21 cellular contexts compared by ENCODE assay signal in the genomic region with DNA sequence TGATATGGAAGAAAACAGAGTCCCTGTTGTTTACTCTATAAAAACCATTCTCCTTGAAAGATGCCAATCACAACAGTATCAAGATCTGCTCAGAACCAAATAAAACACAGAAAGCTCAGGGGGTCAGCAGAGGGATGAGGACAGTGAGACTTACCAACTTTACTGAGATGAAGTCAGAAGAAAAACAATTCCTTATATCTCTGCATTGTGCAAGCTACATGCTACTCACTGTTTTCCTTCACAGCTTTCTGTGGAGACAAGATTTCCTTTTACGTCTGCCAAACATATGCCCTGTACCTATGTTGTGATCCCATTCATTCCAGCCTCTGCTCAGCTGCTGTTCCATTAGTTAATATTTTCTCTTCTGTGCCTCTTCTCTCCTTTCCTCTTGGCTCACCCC.
DNase-seq lines count a peak whose midpoint lies in the region; ATAC-seq and TF ChIP-seq lines count a peak whose summit lies in the region.
"Had no signal": no experiment of that assay in that cellular context is flagged by ENCODE, and none has a peak within 500 bp of the region (broad histone marks: within the 10 kb centered on the region; RNA-seq: fewer than 3 reads in every experiment).

No MANE protein-coding gene starts in this region.

- H3K27me3 ChIP-seq in adipocyte (replicated peaks; ENCODE audit: control insufficient read depth, insufficient read depth, low read length) (no peaks in the 10 kb centered on the region), colonic mucosa (no peaks in the 10 kb centered on the region)
- H3K27me3 ChIP-seq: BE2C, hepatocyte had no signal

- H3K4me3 ChIP-seq in adipocyte (ENCODE audit: low read length), result no peak overlapping the region
- H3K4me3 ChIP-seq in colonic mucosa, result no peak overlapping the region
- H3K4me3 ChIP-seq in lower leg skin (ENCODE audit: low read depth, poor library complexity, severe bottlenecking), result no peak overlapping the region
- H3K4me3 ChIP-seq: hepatocyte had no signal

- no peak for ATAC-seq in HG02973 (IDR thresholded peaks at IDR 0.05; ENCODE audit: unreplicated experiment)
- ATAC-seq: stimulated activated naive CD8-positive, alpha-beta T cell treated with anti-CD3 and anti-CD28 coated beads, Interleukin-15, Interleukin-2, amounts not matched to agents 100 U/mL and 50 U/mL, for 24 hours had no signal

- peaks cover 63% of the 10 kb centered on the region for H3K4me1 Mint-ChIP-seq in nephron

- H3K4me1 ChIP-seq in adipocyte (ENCODE audit: control insufficient read depth, insufficient read depth, low read length) (peaks cover 40% of the 10 kb centered on the region), colonic mucosa (no peaks in the 10 kb centered on the region)

- H3K9me3 Mint-ChIP-seq in nephron, result no peaks in the 10 kb centered on the region
- H3K9me3 Mint-ChIP-seq: activated naive CD4-positive, alpha-beta T cell treated with anti-CD3 and anti-CD28 coated beads for 36 hours had no signal

- TF ChIP-seq POLR2A in lower leg skin (IDR thresholded peaks at IDR 0.05), result no peak

- H3K36me3 ChIP-seq in adipocyte (ENCODE audit: control insufficient read depth, insufficient read depth, low read length, severe bottlenecking) (no peaks in the 10 kb centered on the region), colonic mucosa (no peaks in the 10 kb centered on the region)

- intact Hi-C loops in colonic mucosa (cut with DNase I), result no loop called here
- intact Hi-C loops in lower leg skin (cut with DNase I; ENCODE audit: low total_unique reads), result no loop called here

- DNase-seq in adipocyte (ENCODE audit: low read depth) (peak; percentile 28), colonic mucosa (no peak), stromal cell of bone marrow (ENCODE audit: low read depth) (peak; percentile 33), activated gamma-delta T cell treated with Interleukin-2 at 50 U/mL for 16 hours (no peak), lower leg skin (ENCODE audit: low spot score in 2 of 2) (no peak)
- DNase-seq: activated CD4-positive, alpha-beta T cell treated with anti-CD3 and anti-CD28 coated beads, Interleukin-2, amount 50 U/mL, for 1 hour; activated naive CD4-positive, alpha-beta T cell treated with anti-CD3 and anti-CD28 coated beads for 36 hours; BE2C; H9; islet precursor cell; NCI-H1694 treated with DMSO at 0.1 percent for 48 hours; NCI-H446 treated with DMSO at 0.1 percent for 48 hours; retina; stimulated activated naive CD8-positive, alpha-beta T cell treated with anti-CD3 and anti-CD28 coated beads, Interleukin-15, Interleukin-2, amounts not matched to agents 100 U/mL and 50 U/mL, for 24 hours had no signal

- WGBS in lower leg skin, 2 donors, result 76 to 86% methylated on average over 1 of the region's 1 CpG

- H3K4me3 Mint-ChIP-seq in nephron, result no peak overlapping the region
- H3K4me3 Mint-ChIP-seq: activated naive CD4-positive, alpha-beta T cell treated with anti-CD3 and anti-CD28 coated beads for 36 hours; dendritic cell treated with granulocyte-macrophage colony-stimulating factor and Interleukin-4, amounts not matched to agents 40 ng/mL and 50 ng/mL, for 4 days; H9; neural crest cell had no signal

- H3K9ac ChIP-seq in adipocyte (ENCODE audit: low read length), result no peak overlapping the region
- H3K9ac ChIP-seq in colonic mucosa (ENCODE audit: low read depth in 2 of 2, low read length in 2 of 2), result no peak overlapping the region

- TF ChIP-seq CTCF in colonic mucosa (IDR thresholded peaks at IDR 0.05), result no peak
- no peak for TF ChIP-seq CTCF in nephron (IDR thresholded peaks at IDR 0.05; ENCODE audit: unreplicated experiment in 3 of 3)
- no peak for TF ChIP-seq CTCF in lower leg skin (IDR thresholded peaks at IDR 0.05)

- no peaks in the 10 kb centered on the region for H3K27me3 Mint-ChIP-seq in nephron (ENCODE audit: low read depth)

- peaks cover 24% of the 10 kb centered on the region for H3K36me3 Mint-ChIP-seq in nephron (ENCODE audit: low read depth)

- peak overlapping the region; percentile 39 for H3K27ac ChIP-seq in colonic mucosa
- H3K27ac ChIP-seq: epithelial cell of prostate, HL-60 had no signal

- H3K9me3 ChIP-seq in adipocyte (ENCODE audit: control insufficient read depth, low read length), result no peaks in the 10 kb centered on the region
- H3K9me3 ChIP-seq in colonic mucosa, result no peaks in the 10 kb centered on the region
- H3K9me3 ChIP-seq: BE2C had no signal

- peak overlapping the region; percentile 51 to 88 (median 64) for H3K27ac Mint-ChIP-seq in nephron
- H3K27ac Mint-ChIP-seq: activated naive CD4-positive, alpha-beta T cell treated with anti-CD3 and anti-CD28 coated beads for 36 hours; dendritic cell treated with granulocyte-macrophage colony-stimulating factor and Interleukin-4, amounts not matched to agents 40 ng/mL and 50 ng/mL, for 4 days; H9 had no signal

Comparison
In these comparisons a context has a peak if more than half of its experiments do, and no peak if none do; other contexts are left out.
1. DNase-seq: peak in adipocyte (single experiment) and stromal cell of bone marrow (single experiment); none in colonic mucosa (single experiment), activated gamma-delta T cell treated with Interleukin-2 at 50 U/mL for 16 hours (single experiment) and lower leg skin (0 of 2).